ENCODE assay signal across 12 cellular contexts in genomic region chr17:1555618-1556471, GRCh38. TPM values are rescaled to one million over a fixed set of nuclear protein-coding genes. Genes with fewer than 3 reads are reported as not detected.
DNase-seq lines count a peak whose midpoint lies in the region; ATAC-seq and TF ChIP-seq lines count a peak whose summit lies in the region.
"Had no signal": no experiment of that assay in that cellular context is flagged by ENCODE, and none has a peak within 500 bp of the region (broad histone marks: within the 10 kb centered on the region; RNA-seq: fewer than 3 reads in every experiment).

No MANE protein-coding gene starts in this region.

- H3K27me3 Mint-ChIP-seq in activated naive CD8-positive, alpha-beta T cell treated with anti-CD3 and anti-CD28 coated beads, Interleukin-2, amount 50 U/mL, for 24 hours: no peaks in the 10 kb centered on the region
- H3K27me3 Mint-ChIP-seq in activated naive CD8-positive, alpha-beta T cell treated with anti-CD3 and anti-CD28 coated beads for 36 hours: no peaks in the 10 kb centered on the region

- no peak overlapping the region for H3K4me3 ChIP-seq in Peyer's patch
- H3K4me3 ChIP-seq in right cardiac atrium (ENCODE audit: low read length): no peak overlapping the region
- H3K4me3 ChIP-seq in thyroid gland (replicated peaks in 1 of 3): no peak overlapping the region
- H3K4me3 ChIP-seq: A549, SJSA1 had no signal

- TF ChIP-seq CTCF in Peyer's patch (IDR thresholded peaks at IDR 0.05) (no peak), thyroid gland (IDR thresholded peaks at IDR 0.05) (no peak)

- H3K4me1 ChIP-seq in Peyer's patch (peaks cover 0 to 60% (median 9%) of the 10 kb centered on the region in 4 donors), right cardiac atrium (ENCODE audit: control insufficient read depth, insufficient read depth, low read length) (peaks cover 9% of the 10 kb centered on the region), thyroid gland (peaks cover 46 to 58% of the 10 kb centered on the region in 2 donors)
- H3K4me1 ChIP-seq: SJSA1 had no signal

- H3K9me3 Mint-ChIP-seq in activated naive CD8-positive, alpha-beta T cell treated with anti-CD3 and anti-CD28 coated beads, Interleukin-2, amount 50 U/mL, for 24 hours: no peaks in the 10 kb centered on the region
- no peaks in the 10 kb centered on the region for H3K9me3 Mint-ChIP-seq in activated naive CD8-positive, alpha-beta T cell treated with anti-CD3 and anti-CD28 coated beads for 36 hours

- 68% methylated on average over 15 of the region's 15 CpGs for WGBS in right cardiac atrium
- WGBS in thyroid gland, 2 donors: 48 to 53% methylated on average over 15 of the region's 15 CpGs

- H3K36me3 ChIP-seq in Peyer's patch (peaks cover 0 to 34% (median 0%) of the 10 kb centered on the region in 3 donors), thyroid gland (peaks cover 9 to 11% of the 10 kb centered on the region in 2 donors)

- no peak overlapping the region for H3K4me3 Mint-ChIP-seq in activated naive CD8-positive, alpha-beta T cell treated with anti-CD3 and anti-CD28 coated beads, Interleukin-2, amount 50 U/mL, for 24 hours
- no peak overlapping the region for H3K4me3 Mint-ChIP-seq in activated naive CD8-positive, alpha-beta T cell treated with anti-CD3 and anti-CD28 coated beads for 36 hours

- H3K9me3 ChIP-seq in Peyer's patch (no peaks in the 10 kb centered on the region), right cardiac atrium (ENCODE audit: control insufficient read depth, low read length) (no peaks in the 10 kb centered on the region), thyroid gland (no peaks in the 10 kb centered on the region)
- H3K9me3 ChIP-seq: A549, SJSA1 had no signal

- no peak for DNase-seq in activated naive CD8-positive, alpha-beta T cell treated with anti-CD3 and anti-CD28 coated beads, Interleukin-2, amount 50 U/mL, for 24 hours
- DNase-seq in activated naive CD8-positive, alpha-beta T cell treated with anti-CD3 and anti-CD28 coated beads for 36 hours: no peak
- DNase-seq in Peyer's patch (peak in 2 of 3 donors; percentile 77 to 83), right cardiac atrium (peak; percentile 25 to 63 (median 62)), thyroid gland (peak; percentile 69 to 81), OCI-M2 (lab: John Stamatoyannopoulos, UW; ENCODE audit: unreplicated experiment) (no peak), A172 (ENCODE audit: low spot score) (no peak)
- no peak for DNase-seq in activated naive CD4-positive, alpha-beta T cell treated with Interleukin-2 at 50 U/mL for 16 hours
- DNase-seq: kidney, NCI-H2081 had no signal

- H3K27me3 ChIP-seq in Peyer's patch: no peaks in the 10 kb centered on the region
- no peaks in the 10 kb centered on the region for H3K27me3 ChIP-seq in right cardiac atrium (ENCODE audit: control insufficient read depth, insufficient read depth)
- H3K27me3 ChIP-seq in thyroid gland: no peaks in the 10 kb centered on the region
- H3K27me3 ChIP-seq: SJSA1 had no signal

- H3K4me1 Mint-ChIP-seq in activated naive CD8-positive, alpha-beta T cell treated with anti-CD3 and anti-CD28 coated beads, Interleukin-2, amount 50 U/mL, for 24 hours: peaks cover 23% of the 10 kb centered on the region
- H3K4me1 Mint-ChIP-seq in activated naive CD8-positive, alpha-beta T cell treated with anti-CD3 and anti-CD28 coated beads for 36 hours: peaks cover 24% of the 10 kb centered on the region

- TF ChIP-seq POLR2A in Peyer's patch (IDR thresholded peaks at IDR 0.05) (no peak), thyroid gland (IDR thresholded peaks at IDR 0.05) (no peak)

- peak overlapping the region; percentile 62 for H3K27ac Mint-ChIP-seq in activated naive CD8-positive, alpha-beta T cell treated with anti-CD3 and anti-CD28 coated beads, Interleukin-2, amount 50 U/mL, for 24 hours
- H3K27ac Mint-ChIP-seq in activated naive CD8-positive, alpha-beta T cell treated with anti-CD3 and anti-CD28 coated beads for 36 hours: no peak overlapping the region

- peaks cover 27% of the 10 kb centered on the region for H3K36me3 Mint-ChIP-seq in activated naive CD8-positive, alpha-beta T cell treated with anti-CD3 and anti-CD28 coated beads, Interleukin-2, amount 50 U/mL, for 24 hours (ENCODE audit: low read depth)
- H3K36me3 Mint-ChIP-seq in activated naive CD8-positive, alpha-beta T cell treated with anti-CD3 and anti-CD28 coated beads for 36 hours: peaks cover 4% of the 10 kb centered on the region

- H3K27ac ChIP-seq in Peyer's patch: peak overlapping the region in 3 of 4 donors; percentile 2 to 63 (median 22)
- H3K27ac ChIP-seq in right cardiac atrium (ENCODE audit: low read length): no peak overlapping the region
- peak overlapping the region; percentile 24 to 75 (median 56) for H3K27ac ChIP-seq in thyroid gland
- H3K27ac ChIP-seq: SJSA1 had no signal

- no peak for ATAC-seq in activated naive CD8-positive, alpha-beta T cell treated with anti-CD3 and anti-CD28 coated beads, Interleukin-2, amount 50 U/mL, for 24 hours
- peak in 1 of 2 donors; percentile 21 for ATAC-seq in right cardiac atrium
- ATAC-seq: A549 had no signal

- intact Hi-C loops in right cardiac atrium (cut with DNase I): no loop called here
- intact Hi-C loops in thyroid gland (cut with DNase I): loop anchor here (5.0 to 10.0 kb wide), 2 partner anchors 34 to 281 kb away; partner anchors contain the start of genes BHLHA9 and TRARG1

RNA-seq across cellular contexts. Expression of gene PITPNA, which starts 6.7 kb away (rescaled TPM):
- 10 to 100 TPM; 54.9 to 58.4 TPM for total RNA-seq in activated naive CD8-positive, alpha-beta T cell treated with anti-CD3 and anti-CD28 coated beads for 36 hours
- total RNA-seq in Peyer's patch: 100 to 1,000 TPM in 2 of 4 donors, 10 to 100 TPM in 2; 88.2 to 132 (median 107) TPM
- 10 to 100 TPM; 46.5 to 63.5 (median 53.6) TPM for total RNA-seq in right cardiac atrium
- polyA plus RNA-seq in right cardiac atrium: 19.6 TPM
- total RNA-seq in thyroid gland: 10 to 100 TPM; 49.9 to 64.7 (median 54.2) TPM
- total RNA-seq in A172 (2014; rRNA removed; shearing (Covaris generic)): 31.6 and 45.9 TPM in 2 replicates

RNA-seq across cellular contexts. Expression of gene INPP5K, which starts 39.4 kb away (rescaled TPM):
- total RNA-seq in activated naive CD8-positive, alpha-beta T cell treated with anti-CD3 and anti-CD28 coated beads for 36 hours: 10 to 100 TPM; 18.1 to 18.2 TPM
- total RNA-seq in Peyer's patch (100 to 1,000 TPM in 1 of 4 donors, 10 to 100 TPM in 3; 60.9 to 163 (median 64.7) TPM), right cardiac atrium (10 to 100 TPM; 28.7 to 34.7 (median 32.4) TPM), thyroid gland (100 to 1,000 TPM; 124 to 285 (median 158) TPM)
- 21.4 TPM for polyA plus RNA-seq in right cardiac atrium
- 36.1 and 40.8 TPM in 2 replicates for total RNA-seq in A172 (2014; rRNA removed; shearing (Covaris generic))

Comparison
In these comparisons a context has a peak if more than half of its experiments do, and no peak if none do; other contexts are left out.
1. DNase-seq: peak in Peyer's patch (2 of 3), right cardiac atrium (3 of 3) and thyroid gland (2 of 2); none in activated naive CD8-positive, alpha-beta T cell treated with anti-CD3 and anti-CD28 coated beads, Interleukin-2, amount 50 U/mL, for 24 hours (single experiment), activated naive CD8-positive, alpha-beta T cell treated with anti-CD3 and anti-CD28 coated beads for 36 hours (single experiment), OCI-M2 (single experiment), activated naive CD4-positive, alpha-beta T cell treated with Interleukin-2 at 50 U/mL for 16 hours (single experiment) and A172 (single experiment).